Comparison of ENCODE assay signal across 2 cellular contexts in the genomic region with DNA sequence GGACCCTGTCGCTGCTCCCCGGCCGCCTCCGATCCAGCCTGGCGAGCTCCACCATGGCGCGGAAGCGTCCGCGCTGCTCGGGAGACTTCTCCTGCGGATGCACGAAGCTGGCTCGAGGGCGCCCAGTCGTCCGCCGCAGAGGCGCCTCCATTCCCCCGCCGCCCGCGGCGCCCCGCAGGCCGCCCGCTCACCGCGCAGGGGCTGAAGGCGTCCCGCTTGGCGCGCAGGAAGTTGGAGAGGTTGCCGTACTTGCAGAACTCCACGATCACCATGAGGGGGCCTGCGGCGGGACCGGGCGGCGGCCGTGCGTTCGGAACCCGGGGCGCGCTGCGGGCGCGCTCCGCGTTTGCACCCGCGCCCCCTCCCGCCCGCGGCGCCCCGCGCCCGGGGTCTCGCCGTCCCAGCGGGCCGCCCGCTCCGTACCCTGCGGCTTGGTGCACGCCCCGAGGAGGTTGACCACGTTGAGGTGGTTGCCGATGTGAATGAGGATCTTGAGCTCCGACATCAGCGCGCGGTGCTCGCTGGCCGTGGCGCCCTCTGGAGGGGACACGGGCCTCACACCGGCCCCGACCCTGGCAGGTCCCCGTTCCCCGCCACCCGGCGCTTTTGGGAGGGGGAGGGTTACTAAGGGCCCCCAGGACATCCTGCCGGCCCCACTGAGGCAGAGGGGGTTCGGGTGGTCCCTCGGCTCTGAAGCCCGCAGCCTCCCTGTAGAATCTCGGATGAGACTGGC.
TF ChIP-seq lines count a peak whose summit lies in the region.

No MANE protein-coding gene starts in this region.

TF ChIP-seq in HEK293, 187 proteins besides CTCF, POLR2A, EP300 and RAD21 (continued from another document and continues in another):
- TF ChIP-seq, protein P1, sequence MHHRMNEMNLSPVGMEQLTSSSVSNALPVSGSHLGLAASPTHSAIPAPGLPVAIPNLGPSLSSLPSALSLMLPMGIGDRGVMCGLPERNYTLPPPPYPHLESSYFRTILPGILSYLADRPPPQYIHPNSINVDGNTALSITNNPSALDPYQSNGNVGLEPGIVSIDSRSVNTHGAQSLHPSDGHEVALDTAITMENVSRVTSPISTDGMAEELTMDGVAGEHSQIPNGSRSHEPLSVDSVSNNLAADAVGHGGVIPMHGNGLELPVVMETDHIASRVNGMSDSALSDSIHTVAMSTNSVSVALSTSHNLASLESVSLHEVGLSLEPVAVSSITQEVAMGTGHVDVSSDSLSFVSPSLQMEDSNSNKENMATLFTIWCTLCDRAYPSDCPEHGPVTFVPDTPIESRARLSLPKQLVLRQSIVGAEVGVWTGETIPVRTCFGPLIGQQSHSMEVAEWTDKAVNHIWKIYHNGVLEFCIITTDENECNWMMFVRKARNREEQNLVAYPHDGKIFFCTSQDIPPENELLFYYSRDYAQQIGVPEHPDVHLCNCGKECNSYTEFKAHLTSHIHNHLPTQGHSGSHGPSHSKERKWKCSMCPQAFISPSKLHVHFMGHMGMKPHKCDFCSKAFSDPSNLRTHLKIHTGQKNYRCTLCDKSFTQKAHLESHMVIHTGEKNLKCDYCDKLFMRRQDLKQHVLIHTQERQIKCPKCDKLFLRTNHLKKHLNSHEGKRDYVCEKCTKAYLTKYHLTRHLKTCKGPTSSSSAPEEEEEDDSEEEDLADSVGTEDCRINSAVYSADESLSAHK (tag by site-specific recombination; IDR thresholded peaks at IDR 0.05): no peak
- no peak for TF ChIP-seq ZNF266 (tag by site-specific recombination; IDR thresholded peaks at IDR 0.05; ENCODE audit: low read depth)
- TF ChIP-seq, protein P2, sequence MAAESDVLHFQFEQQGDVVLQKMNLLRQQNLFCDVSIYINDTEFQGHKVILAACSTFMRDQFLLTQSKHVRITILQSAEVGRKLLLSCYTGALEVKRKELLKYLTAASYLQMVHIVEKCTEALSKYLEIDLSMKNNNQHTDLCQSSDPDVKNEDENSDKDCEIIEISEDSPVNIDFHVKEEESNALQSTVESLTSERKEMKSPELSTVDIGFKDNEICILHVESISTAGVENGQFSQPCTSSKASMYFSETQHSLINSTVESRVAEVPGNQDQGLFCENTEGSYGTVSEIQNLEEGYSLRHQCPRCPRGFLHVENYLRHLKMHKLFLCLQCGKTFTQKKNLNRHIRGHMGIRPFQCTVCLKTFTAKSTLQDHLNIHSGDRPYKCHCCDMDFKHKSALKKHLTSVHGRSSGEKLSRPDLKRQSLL (tag by site-specific recombination; IDR thresholded peaks at IDR 0.05): no peak
- TF ChIP-seq, protein P3, sequence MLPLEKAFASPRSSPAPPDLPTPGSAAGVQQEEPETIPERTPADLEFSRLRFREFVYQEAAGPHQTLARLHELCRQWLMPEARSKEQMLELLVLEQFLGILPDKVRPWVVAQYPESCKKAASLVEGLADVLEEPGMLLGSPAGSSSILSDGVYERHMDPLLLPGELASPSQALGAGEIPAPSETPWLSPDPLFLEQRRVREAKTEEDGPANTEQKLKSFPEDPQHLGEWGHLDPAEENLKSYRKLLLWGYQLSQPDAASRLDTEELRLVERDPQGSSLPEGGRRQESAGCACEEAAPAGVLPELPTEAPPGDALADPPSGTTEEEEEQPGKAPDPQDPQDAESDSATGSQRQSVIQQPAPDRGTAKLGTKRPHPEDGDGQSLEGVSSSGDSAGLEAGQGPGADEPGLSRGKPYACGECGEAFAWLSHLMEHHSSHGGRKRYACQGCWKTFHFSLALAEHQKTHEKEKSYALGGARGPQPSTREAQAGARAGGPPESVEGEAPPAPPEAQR (tag by site-specific recombination; IDR thresholded peaks at IDR 0.05): no peak
- TF ChIP-seq, protein P4, sequence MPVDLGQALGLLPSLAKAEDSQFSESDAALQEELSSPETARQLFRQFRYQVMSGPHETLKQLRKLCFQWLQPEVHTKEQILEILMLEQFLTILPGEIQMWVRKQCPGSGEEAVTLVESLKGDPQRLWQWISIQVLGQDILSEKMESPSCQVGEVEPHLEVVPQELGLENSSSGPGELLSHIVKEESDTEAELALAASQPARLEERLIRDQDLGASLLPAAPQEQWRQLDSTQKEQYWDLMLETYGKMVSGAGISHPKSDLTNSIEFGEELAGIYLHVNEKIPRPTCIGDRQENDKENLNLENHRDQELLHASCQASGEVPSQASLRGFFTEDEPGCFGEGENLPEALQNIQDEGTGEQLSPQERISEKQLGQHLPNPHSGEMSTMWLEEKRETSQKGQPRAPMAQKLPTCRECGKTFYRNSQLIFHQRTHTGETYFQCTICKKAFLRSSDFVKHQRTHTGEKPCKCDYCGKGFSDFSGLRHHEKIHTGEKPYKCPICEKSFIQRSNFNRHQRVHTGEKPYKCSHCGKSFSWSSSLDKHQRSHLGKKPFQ (tag by site-specific recombination; IDR thresholded peaks at IDR 0.05): no peak
- peak; percentile 49; the same call in 1 of the 2 replicates for TF ChIP-seq ZNF660 (tag by site-specific recombination; IDR thresholded peaks at IDR 0.05)
- TF ChIP-seq PRDM1 (tag by site-specific recombination; IDR thresholded peaks at IDR 0.05): no peak
- 0 out of 2 replicates have a peak, but pooled peaks have one; percentile 56 for TF ChIP-seq ZEB2 (tag by site-specific recombination; IDR thresholded peaks at IDR 0.05)
- TF ChIP-seq YY1 (tag by site-specific recombination; IDR thresholded peaks at IDR 0.05): peak; percentile 47
- 0 out of 2 replicates have a peak, but pooled peaks have one; percentile 16 for TF ChIP-seq ZNF677 (tag by site-specific recombination; IDR thresholded peaks at IDR 0.05)
- no peak for TF ChIP-seq ZNF121 (tag by site-specific recombination; IDR thresholded peaks at IDR 0.05)
- no peak for TF ChIP-seq ZNF274 (IDR thresholded peaks at IDR 0.05; ENCODE audit: low read length)
- TF ChIP-seq ZNF274 (tag by site-specific recombination; IDR thresholded peaks at IDR 0.05; ENCODE audit: borderline replicate concordance): no peak
- no peak for TF ChIP-seq ZNF404 (tag by site-specific recombination; IDR thresholded peaks at IDR 0.05)
- TF ChIP-seq, protein P5, sequence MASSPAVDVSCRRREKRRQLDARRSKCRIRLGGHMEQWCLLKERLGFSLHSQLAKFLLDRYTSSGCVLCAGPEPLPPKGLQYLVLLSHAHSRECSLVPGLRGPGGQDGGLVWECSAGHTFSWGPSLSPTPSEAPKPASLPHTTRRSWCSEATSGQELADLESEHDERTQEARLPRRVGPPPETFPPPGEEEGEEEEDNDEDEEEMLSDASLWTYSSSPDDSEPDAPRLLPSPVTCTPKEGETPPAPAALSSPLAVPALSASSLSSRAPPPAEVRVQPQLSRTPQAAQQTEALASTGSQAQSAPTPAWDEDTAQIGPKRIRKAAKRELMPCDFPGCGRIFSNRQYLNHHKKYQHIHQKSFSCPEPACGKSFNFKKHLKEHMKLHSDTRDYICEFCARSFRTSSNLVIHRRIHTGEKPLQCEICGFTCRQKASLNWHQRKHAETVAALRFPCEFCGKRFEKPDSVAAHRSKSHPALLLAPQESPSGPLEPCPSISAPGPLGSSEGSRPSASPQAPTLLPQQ (tag by site-specific recombination; IDR thresholded peaks at IDR 0.05): peak; percentile 58

TF ChIP-seq in H1, 55 proteins besides CTCF, POLR2A, EP300 and RAD21 (continued from another document):
- TF ChIP-seq RBBP5 (IDR thresholded peaks at IDR 0.05; ENCODE audit: borderline replicate concordance, low read depth, low read length) (0 out of 2 replicates have a peak, but pooled peaks have one; percentile 22), KDM4A (IDR thresholded peaks at IDR 0.05; ENCODE audit: low read depth, low read length, severe bottlenecking) (peak; percentile 96), CREB1 (IDR thresholded peaks at IDR 0.05) (no peak), JUN (IDR thresholded peaks at IDR 0.05; ENCODE audit: low read depth, low read length) (no peak), PHF8 (conservative IDR thresholded peaks at IDR 0.05; ENCODE audit: low read depth, low read length) (peak; percentile 55), MAFK (IDR thresholded peaks at IDR 0.05; ENCODE audit: low read depth, low read length) (no peak), SRF (IDR thresholded peaks at IDR 0.05; ENCODE audit: low read depth, low read length) (no peak), TCF12 (IDR thresholded peaks at IDR 0.05; ENCODE audit: low read depth, low read length) (no peak), POLR2AphosphoS5 (IDR thresholded peaks at IDR 0.05; ENCODE audit: low read depth, low read length) (peak; percentile 44; the same call in 1 of the 2 replicates)
- TF ChIP-seq, protein P6, sequence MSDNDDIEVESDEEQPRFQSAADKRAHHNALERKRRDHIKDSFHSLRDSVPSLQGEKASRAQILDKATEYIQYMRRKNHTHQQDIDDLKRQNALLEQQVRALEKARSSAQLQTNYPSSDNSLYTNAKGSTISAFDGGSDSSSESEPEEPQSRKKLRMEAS (IDR thresholded peaks at IDR 0.05): 0 out of 2 replicates have a peak, but pooled peaks have one; percentile 59
TF ChIP-seq in H1: peak in this region for 10.
